8 cellular contexts compared by ENCODE assay signal in genomic region chr13:77326905-77327604, GRCh38. TPM values are rescaled to one million over a fixed set of nuclear protein-coding genes. Genes with fewer than 3 reads are reported as not detected.
DNase-seq lines count a peak whose midpoint lies in the region; TF ChIP-seq lines count a peak whose summit lies in the region.

A gene with protein sequence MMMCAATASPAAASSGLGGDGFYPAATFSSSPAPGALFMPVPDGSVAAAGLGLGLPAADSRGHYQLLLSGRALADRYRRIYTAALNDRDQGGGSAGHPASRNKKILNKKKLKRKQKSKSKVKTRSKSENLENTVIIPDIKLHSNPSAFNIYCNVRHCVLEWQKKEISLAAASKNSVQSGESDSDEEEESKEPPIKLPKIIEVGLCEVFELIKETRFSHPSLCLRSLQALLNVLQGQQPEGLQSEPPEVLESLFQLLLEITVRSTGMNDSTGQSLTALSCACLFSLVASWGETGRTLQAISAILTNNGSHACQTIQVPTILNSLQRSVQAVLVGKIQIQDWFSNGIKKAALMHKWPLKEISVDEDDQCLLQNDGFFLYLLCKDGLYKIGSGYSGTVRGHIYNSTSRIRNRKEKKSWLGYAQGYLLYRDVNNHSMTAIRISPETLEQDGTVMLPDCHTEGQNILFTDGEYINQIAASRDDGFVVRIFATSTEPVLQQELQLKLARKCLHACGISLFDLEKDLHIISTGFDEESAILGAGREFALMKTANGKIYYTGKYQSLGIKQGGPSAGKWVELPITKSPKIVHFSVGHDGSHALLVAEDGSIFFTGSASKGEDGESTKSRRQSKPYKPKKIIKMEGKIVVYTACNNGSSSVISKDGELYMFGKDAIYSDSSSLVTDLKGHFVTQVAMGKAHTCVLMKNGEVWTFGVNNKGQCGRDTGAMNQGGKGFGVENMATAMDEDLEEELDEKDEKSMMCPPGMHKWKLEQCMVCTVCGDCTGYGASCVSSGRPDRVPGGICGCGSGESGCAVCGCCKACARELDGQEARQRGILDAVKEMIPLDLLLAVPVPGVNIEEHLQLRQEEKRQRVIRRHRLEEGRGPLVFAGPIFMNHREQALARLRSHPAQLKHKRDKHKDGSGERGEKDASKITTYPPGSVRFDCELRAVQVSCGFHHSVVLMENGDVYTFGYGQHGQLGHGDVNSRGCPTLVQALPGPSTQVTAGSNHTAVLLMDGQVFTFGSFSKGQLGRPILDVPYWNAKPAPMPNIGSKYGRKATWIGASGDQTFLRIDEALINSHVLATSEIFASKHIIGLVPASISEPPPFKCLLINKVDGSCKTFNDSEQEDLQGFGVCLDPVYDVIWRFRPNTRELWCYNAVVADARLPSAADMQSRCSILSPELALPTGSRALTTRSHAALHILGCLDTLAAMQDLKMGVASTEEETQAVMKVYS (N-terminal part only) (minus strand): TSS chr13:77327094. CDS start chr13:77326775, 319 bp downstream.

- peaks cover 76% of the 10 kb centered on the region for H3K4me1 Mint-ChIP-seq in nephron progenitor cell

- DNase-seq in ELR (ENCODE audit: low read depth) = peak; percentile 98
- DNase-seq in HAP-1 (ENCODE audit: low spot score in 2 of 2) = peak; percentile 96 to 99
- peak; percentile 98 for DNase-seq in MM.1S
- DNase-seq in SIG-M5 (lab: John Stamatoyannopoulos, UW) = peak; percentile 92
- DNase-seq in activated gamma-delta T cell (lab: John Stamatoyannopoulos, UW) = peak; percentile 82
- peak; percentile 96 for DNase-seq in fibroblast of the conjunctiva (ENCODE audit: low read depth)
- DNase-seq in nephron progenitor cell = peak; percentile 97
- DNase-seq in stomach = peak; percentile 96

- no peaks in the 10 kb centered on the region for H3K9me2 ChIP-seq in MM.1S (replicated peaks; ENCODE audit: insufficient read depth, low read length)

- no peaks in the 10 kb centered on the region for H3K9me3 Mint-ChIP-seq in nephron progenitor cell

- no peaks in the 10 kb centered on the region for H3K9me3 ChIP-seq in HAP-1
- H3K9me3 ChIP-seq in MM.1S (replicated peaks; ENCODE audit: insufficient read depth, low read length) = no peaks in the 10 kb centered on the region
- H3K9me3 ChIP-seq in stomach = no peaks in the 10 kb centered on the region

- H3K27ac ChIP-seq in MM.1S (ENCODE audit: low read length) = peak within 1 kb of the TSS; percentile 99
- H3K27ac ChIP-seq in stomach = peak within 1 kb of the TSS; percentile 88 to 94 (median 92)

- peak within 1 kb of the TSS; percentile 85 for H3K9ac ChIP-seq in MM.1S (ENCODE audit: low read length)

- peaks cover 8% of the 10 kb centered on the region for H3K27me3 Mint-ChIP-seq in nephron progenitor cell (ENCODE audit: low read depth, poor library complexity)

- intact Hi-C loops in stomach (cut with DNase I; ENCODE audit: low total_unique reads) = no loop called here

- H3K36me3 ChIP-seq in HAP-1 (replicated peaks) (no peaks in the 10 kb centered on the region), MM.1S (replicated peaks; ENCODE audit: insufficient read depth, low read length) (no peaks in the 10 kb centered on the region), stomach (no peaks in the 10 kb centered on the region)

- no peak for TF ChIP-seq EP300 in stomach (IDR thresholded peaks at IDR 0.05)

- H3K4me3 ChIP-seq in HAP-1 = peak within 1 kb of the TSS; percentile 71
- peak within 1 kb of the TSS; percentile 91 for H3K4me3 ChIP-seq in MM.1S (ENCODE audit: low read length)
- peak within 1 kb of the TSS; percentile 83 to 98 (median 88) for H3K4me3 ChIP-seq in stomach

- no peaks in the 10 kb centered on the region for H3K27me3 ChIP-seq in HAP-1 (ENCODE audit: low read depth)
- H3K27me3 ChIP-seq in MM.1S (replicated peaks; ENCODE audit: insufficient read depth, low read length) = no peaks in the 10 kb centered on the region
- no peaks in the 10 kb centered on the region for H3K27me3 ChIP-seq in stomach

- peaks cover 47% of the 10 kb centered on the region for H3F3A ChIP-seq in MM.1S (ENCODE audit: insufficient read depth, low read length)

- peak within 1 kb of the TSS; percentile 96 for H3K4me2 ChIP-seq in MM.1S (ENCODE audit: low read depth, low read length)

- 1% methylated on average over 29 to 35 of the region's 35 CpGs for WGBS in stomach, 5 donors

- H3K79me2 ChIP-seq in MM.1S (ENCODE audit: low read length) = peaks cover 49% of the 10 kb centered on the region

- in situ Hi-C loops in HAP-1 (cut with MboI; ENCODE audit: low sequenced_read_pairs) = loop anchor here (5.0 kb wide), 1 partner anchor 150 kb away; no protein-coding TSS in a partner anchor

- no peak for TF ChIP-seq CTCF in MM.1S (IDR thresholded peaks at IDR 0.05; ENCODE audit: low read length)
- no peak for TF ChIP-seq CTCF in nephron progenitor cell (IDR thresholded peaks at IDR 0.05)
- TF ChIP-seq CTCF in stomach (IDR thresholded peaks at IDR 0.05) = peak in 1 of 7 experiments; percentile 8

- 0 out of 2 replicates have a peak, but pooled peaks cover 11% of the 10 kb centered on the region for H4K20me1 ChIP-seq in MM.1S (ENCODE audit: insufficient read depth, low read length)

- no peaks in the 10 kb centered on the region for H3K36me3 Mint-ChIP-seq in nephron progenitor cell (ENCODE audit: low read depth)

- peak within 1 kb of the TSS; percentile 60 for H3K27ac Mint-ChIP-seq in nephron progenitor cell

- peak within 1 kb of the TSS; percentile 93 for H3K4me3 Mint-ChIP-seq in nephron progenitor cell

- peak in 2 of 4 donors; percentile 86 to 95 for TF ChIP-seq POLR2A in stomach (IDR thresholded peaks at IDR 0.05)

- H3K4me1 ChIP-seq in HAP-1 (peaks cover 37% of the 10 kb centered on the region), MM.1S (ENCODE audit: low read length) (peaks cover 42% of the 10 kb centered on the region), stomach (peaks cover 14 to 61% (median 49%) of the 10 kb centered on the region in 4 donors)

- H2AFZ ChIP-seq in MM.1S (ENCODE audit: low read length) = peak within 1 kb of the TSS; percentile 65

RNA-seq across cellular contexts. Expression of the gene that starts here (rescaled TPM):
- total RNA-seq in stomach = 100 to 1,000 TPM in 4 of 5 donors, 10 to 100 TPM in 1; 25.0 to 194 (median 113) TPM
- polyA plus RNA-seq in stomach = 10 to 100 TPM; 15.6 to 28.0 (median 19.4) TPM

Comparison
In these comparisons a context has a peak if more than half of its experiments do, and no peak if none do; other contexts are left out.
1. Peak in every context shown above with its lines: DNase-seq, H3K4me3 ChIP-seq and H3K27ac ChIP-seq.